Comparison of ENCODE assay signal across 1 cellular context in the genomic region with DNA sequence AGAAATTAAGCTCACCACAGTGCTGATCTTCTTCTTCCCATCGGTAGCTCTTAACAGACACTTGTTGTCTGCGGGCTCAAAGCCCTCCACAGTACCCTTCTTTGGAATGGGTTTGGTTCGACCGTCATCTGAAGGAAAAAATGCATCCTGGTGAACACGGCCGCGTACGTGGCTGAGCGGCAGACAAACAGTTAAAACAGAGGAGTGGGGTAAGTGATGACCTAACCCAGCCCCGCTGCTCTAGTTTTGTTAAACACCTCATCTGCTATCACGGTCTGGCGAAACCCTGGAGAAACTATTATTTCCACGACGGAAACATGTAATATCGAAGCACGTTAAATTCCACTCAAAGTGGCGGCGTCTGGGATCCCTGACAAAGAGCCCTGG.
A peak's percentile ranks its signal among the peaks of the same experiment; 100 is the strongest.
TF ChIP-seq lines count a peak whose summit lies in the region.

No MANE protein-coding gene starts in this region.

TF ChIP-seq in HepG2, 621 proteins besides CTCF, POLR2A, EP300 and RAD21 (continued from another document):
- TF ChIP-seq ZNF652 (CRISPR knock-in tag; IDR thresholded peaks at IDR 0.05; ENCODE audit: borderline replicate concordance, low read depth), result peak; percentile 96
- TF ChIP-seq GATA4 (IDR thresholded peaks at IDR 0.05; ENCODE audit: borderline replicate concordance, low read depth), result no peak
- 0 out of 2 replicates have a peak, but pooled peaks have one; percentile 1 for TF ChIP-seq AKAP8 (CRISPR knock-in tag; IDR thresholded peaks at IDR 0.05)
- no peak for TF ChIP-seq SETDB1 (CRISPR knock-in tag; IDR thresholded peaks at IDR 0.05; ENCODE audit: borderline replicate concordance)
- TF ChIP-seq, protein P1, sequence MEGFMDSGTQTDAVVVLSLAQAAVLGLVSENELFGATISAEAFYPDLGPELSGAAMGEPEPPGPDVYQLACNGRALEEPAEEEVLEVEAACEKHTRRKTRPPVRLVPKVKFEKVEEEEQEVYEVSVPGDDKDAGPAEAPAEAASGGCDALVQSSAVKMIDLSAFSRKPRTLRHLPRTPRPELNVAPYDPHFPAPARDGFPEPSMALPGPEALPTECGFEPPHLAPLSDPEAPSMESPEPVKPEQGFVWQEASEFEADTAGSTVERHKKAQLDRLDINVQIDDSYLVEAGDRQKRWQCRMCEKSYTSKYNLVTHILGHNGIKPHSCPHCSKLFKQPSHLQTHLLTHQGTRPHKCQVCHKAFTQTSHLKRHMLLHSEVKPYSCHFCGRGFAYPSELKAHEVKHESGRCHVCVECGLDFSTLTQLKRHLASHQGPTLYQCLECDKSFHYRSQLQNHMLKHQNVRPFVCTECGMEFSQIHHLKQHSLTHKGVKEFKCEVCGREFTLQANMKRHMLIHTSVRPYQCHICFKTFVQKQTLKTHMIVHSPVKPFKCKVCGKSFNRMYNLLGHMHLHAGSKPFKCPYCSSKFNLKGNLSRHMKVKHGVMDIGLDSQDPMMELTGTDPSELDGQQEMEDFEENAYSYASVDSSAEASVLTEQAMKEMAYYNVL (CRISPR knock-in tag; IDR thresholded peaks at IDR 0.05; ENCODE audit: borderline replicate concordance), result no peak
- no peak for TF ChIP-seq RNF2 (conservative IDR thresholded peaks at IDR 0.05; ENCODE audit: low read depth)
- no peak for TF ChIP-seq IKZF4 (CRISPR knock-in tag; IDR thresholded peaks at IDR 0.05; ENCODE audit: borderline replicate concordance, low read depth, not compliant biosample characterization)
- TF ChIP-seq CREB1 (IDR thresholded peaks at IDR 0.05), result no peak
- no peak for TF ChIP-seq CREB1 (CRISPR knock-in tag; IDR thresholded peaks at IDR 0.05)
- TF ChIP-seq, protein P2, sequence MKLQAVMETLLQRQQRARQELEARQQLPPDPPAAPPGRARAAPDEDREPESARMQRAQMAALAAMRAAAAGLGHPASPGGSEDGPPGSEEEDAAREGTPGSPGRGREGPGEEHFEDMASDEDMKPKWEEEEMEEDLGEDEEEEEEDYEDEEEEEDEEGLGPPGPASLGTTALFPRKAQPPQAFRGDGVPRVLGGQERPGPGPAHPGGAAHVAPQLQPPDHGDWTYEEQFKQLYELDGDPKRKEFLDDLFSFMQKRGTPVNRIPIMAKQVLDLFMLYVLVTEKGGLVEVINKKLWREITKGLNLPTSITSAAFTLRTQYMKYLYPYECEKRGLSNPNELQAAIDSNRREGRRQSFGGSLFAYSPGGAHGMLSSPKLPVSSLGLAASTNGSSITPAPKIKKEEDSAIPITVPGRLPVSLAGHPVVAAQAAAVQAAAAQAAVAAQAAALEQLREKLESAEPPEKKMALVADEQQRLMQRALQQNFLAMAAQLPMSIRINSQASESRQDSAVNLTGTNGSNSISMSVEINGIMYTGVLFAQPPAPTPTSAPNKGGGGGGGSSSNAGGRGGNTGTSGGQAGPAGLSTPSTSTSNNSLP (IDR thresholded peaks at IDR 0.05; ENCODE audit: low read depth, low read length), result no peak
- TF ChIP-seq, protein P3, sequence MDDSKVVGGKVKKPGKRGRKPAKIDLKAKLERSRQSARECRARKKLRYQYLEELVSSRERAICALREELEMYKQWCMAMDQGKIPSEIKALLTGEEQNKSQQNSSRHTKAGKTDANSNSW (CRISPR knock-in tag; IDR thresholded peaks at IDR 0.05; ENCODE audit: borderline replicate concordance), result no peak
- no peak for TF ChIP-seq MBD4 (IDR thresholded peaks at IDR 0.05; ENCODE audit: borderline replicate concordance, low read length)
- no peak for TF ChIP-seq MXD4 (CRISPR knock-in tag; IDR thresholded peaks at IDR 0.05)
- TF ChIP-seq AGO2 (optimal IDR thresholded peaks at IDR 0.05; ENCODE audit: low read depth, low read length), result no peak
- TF ChIP-seq ZNF615 (CRISPR knock-in tag; IDR thresholded peaks at IDR 0.05; ENCODE audit: borderline replicate concordance), result no peak
- TF ChIP-seq TAF1 (CRISPR knock-in tag; IDR thresholded peaks at IDR 0.05), result no peak
- no peak for TF ChIP-seq ATM (IDR thresholded peaks at IDR 0.05; ENCODE audit: borderline replicate concordance)
- no peak for TF ChIP-seq ZSCAN25 (CRISPR knock-in tag; IDR thresholded peaks at IDR 0.05)
- TF ChIP-seq SIN3A (IDR thresholded peaks at IDR 0.05; ENCODE audit: borderline replicate concordance, low read depth, low read length), result no peak
- no peak for TF ChIP-seq PRMT3 (CRISPR knock-in tag; IDR thresholded peaks at IDR 0.05; ENCODE audit: borderline replicate concordance, low read depth)
- TF ChIP-seq, protein P4, sequence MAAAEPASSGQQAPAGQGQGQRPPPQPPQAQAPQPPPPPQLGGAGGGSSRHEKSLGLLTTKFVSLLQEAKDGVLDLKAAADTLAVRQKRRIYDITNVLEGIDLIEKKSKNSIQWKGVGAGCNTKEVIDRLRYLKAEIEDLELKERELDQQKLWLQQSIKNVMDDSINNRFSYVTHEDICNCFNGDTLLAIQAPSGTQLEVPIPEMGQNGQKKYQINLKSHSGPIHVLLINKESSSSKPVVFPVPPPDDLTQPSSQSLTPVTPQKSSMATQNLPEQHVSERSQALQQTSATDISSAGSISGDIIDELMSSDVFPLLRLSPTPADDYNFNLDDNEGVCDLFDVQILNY (CRISPR knock-in tag; conservative IDR thresholded peaks at IDR 0.05), result no peak
- TF ChIP-seq ZNF225 (CRISPR knock-in tag; IDR thresholded peaks at IDR 0.05), result no peak
- TF ChIP-seq ZNF431 (CRISPR knock-in tag; IDR thresholded peaks at IDR 0.05; ENCODE audit: borderline replicate concordance, low read depth), result no peak; the same call in 1 of the 2 replicates
- no peak for TF ChIP-seq RELA (CRISPR knock-in tag; IDR thresholded peaks at IDR 0.05)
- TF ChIP-seq NCOR1 (IDR thresholded peaks at IDR 0.05; ENCODE audit: borderline replicate concordance, low read length), result no peak
- no peak for TF ChIP-seq FOXK1 (CRISPR knock-in tag; IDR thresholded peaks at IDR 0.05; ENCODE audit: borderline replicate concordance, low read depth)
- TF ChIP-seq, protein P5, sequence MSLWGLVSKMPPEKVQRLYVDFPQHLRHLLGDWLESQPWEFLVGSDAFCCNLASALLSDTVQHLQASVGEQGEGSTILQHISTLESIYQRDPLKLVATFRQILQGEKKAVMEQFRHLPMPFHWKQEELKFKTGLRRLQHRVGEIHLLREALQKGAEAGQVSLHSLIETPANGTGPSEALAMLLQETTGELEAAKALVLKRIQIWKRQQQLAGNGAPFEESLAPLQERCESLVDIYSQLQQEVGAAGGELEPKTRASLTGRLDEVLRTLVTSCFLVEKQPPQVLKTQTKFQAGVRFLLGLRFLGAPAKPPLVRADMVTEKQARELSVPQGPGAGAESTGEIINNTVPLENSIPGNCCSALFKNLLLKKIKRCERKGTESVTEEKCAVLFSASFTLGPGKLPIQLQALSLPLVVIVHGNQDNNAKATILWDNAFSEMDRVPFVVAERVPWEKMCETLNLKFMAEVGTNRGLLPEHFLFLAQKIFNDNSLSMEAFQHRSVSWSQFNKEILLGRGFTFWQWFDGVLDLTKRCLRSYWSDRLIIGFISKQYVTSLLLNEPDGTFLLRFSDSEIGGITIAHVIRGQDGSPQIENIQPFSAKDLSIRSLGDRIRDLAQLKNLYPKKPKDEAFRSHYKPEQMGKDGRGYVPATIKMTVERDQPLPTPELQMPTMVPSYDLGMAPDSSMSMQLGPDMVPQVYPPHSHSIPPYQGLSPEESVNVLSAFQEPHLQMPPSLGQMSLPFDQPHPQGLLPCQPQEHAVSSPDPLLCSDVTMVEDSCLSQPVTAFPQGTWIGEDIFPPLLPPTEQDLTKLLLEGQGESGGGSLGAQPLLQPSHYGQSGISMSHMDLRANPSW (CRISPR knock-in tag; IDR thresholded peaks at IDR 0.05; ENCODE audit: borderline replicate concordance), result no peak
- TF ChIP-seq, protein P6, sequence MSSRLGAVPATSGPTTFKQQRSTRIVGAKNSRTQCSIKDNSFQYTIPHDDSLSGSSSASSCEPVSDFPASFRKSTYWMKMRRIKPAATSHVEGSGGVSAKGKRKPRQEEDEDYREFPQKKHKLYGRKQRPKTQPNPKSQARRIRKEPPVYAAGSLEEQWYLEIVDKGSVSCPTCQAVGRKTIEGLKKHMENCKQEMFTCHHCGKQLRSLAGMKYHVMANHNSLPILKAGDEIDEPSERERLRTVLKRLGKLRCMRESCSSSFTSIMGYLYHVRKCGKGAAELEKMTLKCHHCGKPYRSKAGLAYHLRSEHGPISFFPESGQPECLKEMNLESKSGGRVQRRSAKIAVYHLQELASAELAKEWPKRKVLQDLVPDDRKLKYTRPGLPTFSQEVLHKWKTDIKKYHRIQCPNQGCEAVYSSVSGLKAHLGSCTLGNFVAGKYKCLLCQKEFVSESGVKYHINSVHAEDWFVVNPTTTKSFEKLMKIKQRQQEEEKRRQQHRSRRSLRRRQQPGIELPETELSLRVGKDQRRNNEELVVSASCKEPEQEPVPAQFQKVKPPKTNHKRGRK (CRISPR knock-in tag; IDR thresholded peaks at IDR 0.05), result no peak
- no peak for TF ChIP-seq NRL (CRISPR knock-in tag; IDR thresholded peaks at IDR 0.05; ENCODE audit: borderline replicate concordance)
- no peak for TF ChIP-seq SALL2 (CRISPR knock-in tag; IDR thresholded peaks at IDR 0.05)
- no peak for TF ChIP-seq ZBTB20 (CRISPR knock-in tag; IDR thresholded peaks at IDR 0.05; ENCODE audit: borderline replicate concordance, low read depth)
- TF ChIP-seq NR2F1 (CRISPR knock-in tag; IDR thresholded peaks at IDR 0.05), result no peak
- TF ChIP-seq ZSCAN31 (CRISPR knock-in tag; IDR thresholded peaks at IDR 0.05; ENCODE audit: low read depth), result no peak
- no peak for TF ChIP-seq ZNF709 (CRISPR knock-in tag; IDR thresholded peaks at IDR 0.05)
- no peak for TF ChIP-seq ZNF260 (CRISPR knock-in tag; IDR thresholded peaks at IDR 0.05; ENCODE audit: borderline replicate concordance, low read depth)
- TF ChIP-seq ZFYVE20 (CRISPR knock-in tag; IDR thresholded peaks at IDR 0.05; ENCODE audit: borderline replicate concordance, low read depth), result no peak
- no peak for TF ChIP-seq ZNF10 (CRISPR knock-in tag; IDR thresholded peaks at IDR 0.05; ENCODE audit: borderline replicate concordance, low read depth)
- TF ChIP-seq AGO1 (IDR thresholded peaks at IDR 0.05; ENCODE audit: low read depth, low read length, poor library complexity, severe bottlenecking), result no peak
- TF ChIP-seq RFX1 (IDR thresholded peaks at IDR 0.05), result no peak
- TF ChIP-seq ZNF781 (CRISPR knock-in tag; IDR thresholded peaks at IDR 0.05; ENCODE audit: borderline replicate concordance, not compliant biosample characterization), result peak; percentile 0
- TF ChIP-seq FOXA3 (CRISPR knock-in tag; IDR thresholded peaks at IDR 0.05), result no peak
- TF ChIP-seq ZSCAN21 (CRISPR knock-in tag; IDR thresholded peaks at IDR 0.05; ENCODE audit: borderline replicate concordance), result no peak
- no peak for TF ChIP-seq JUNB (CRISPR knock-in tag; IDR thresholded peaks at IDR 0.05; ENCODE audit: borderline replicate concordance)
- TF ChIP-seq ZNF501 (CRISPR knock-in tag; IDR thresholded peaks at IDR 0.05), result no peak
- peak; percentile 5; the same call in 1 of the 2 replicates for TF ChIP-seq KDM5A (IDR thresholded peaks at IDR 0.05; ENCODE audit: borderline replicate concordance, low read length)
- TF ChIP-seq, protein P7, sequence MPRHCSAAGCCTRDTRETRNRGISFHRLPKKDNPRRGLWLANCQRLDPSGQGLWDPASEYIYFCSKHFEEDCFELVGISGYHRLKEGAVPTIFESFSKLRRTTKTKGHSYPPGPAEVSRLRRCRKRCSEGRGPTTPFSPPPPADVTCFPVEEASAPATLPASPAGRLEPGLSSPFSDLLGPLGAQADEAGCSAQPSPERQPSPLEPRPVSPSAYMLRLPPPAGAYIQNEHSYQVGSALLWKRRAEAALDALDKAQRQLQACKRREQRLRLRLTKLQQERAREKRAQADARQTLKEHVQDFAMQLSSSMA (CRISPR knock-in tag; IDR thresholded peaks at IDR 0.05), result no peak
- no peak for TF ChIP-seq ZNF567 (CRISPR knock-in tag; IDR thresholded peaks at IDR 0.05; ENCODE audit: borderline replicate concordance)
- TF ChIP-seq, protein P8, sequence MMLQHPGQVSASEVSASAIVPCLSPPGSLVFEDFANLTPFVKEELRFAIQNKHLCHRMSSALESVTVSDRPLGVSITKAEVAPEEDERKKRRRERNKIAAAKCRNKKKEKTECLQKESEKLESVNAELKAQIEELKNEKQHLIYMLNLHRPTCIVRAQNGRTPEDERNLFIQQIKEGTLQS (CRISPR knock-in tag; IDR thresholded peaks at IDR 0.05), result 0 out of 2 replicates have a peak, but pooled peaks have one; percentile 39
- TF ChIP-seq KLF9 (CRISPR knock-in tag; IDR thresholded peaks at IDR 0.05; ENCODE audit: low read depth), result no peak
- no peak for TF ChIP-seq SP2 (CRISPR knock-in tag; IDR thresholded peaks at IDR 0.05)
- no peak for TF ChIP-seq TSC22D2 (CRISPR knock-in tag; IDR thresholded peaks at IDR 0.05; ENCODE audit: borderline replicate concordance)
- no peak for TF ChIP-seq ZNF207 (IDR thresholded peaks at IDR 0.05; ENCODE audit: borderline replicate concordance)
- TF ChIP-seq ZNF460 (CRISPR knock-in tag; IDR thresholded peaks at IDR 0.05; ENCODE audit: borderline replicate concordance), result no peak
- TF ChIP-seq NR3C1 (CRISPR knock-in tag; IDR thresholded peaks at IDR 0.05), result no peak
